In genomic region chr16:73063284-73063733, GRCh38 we compare ENCODE assay signal across 1 cellular context.
TF ChIP-seq lines count a peak whose summit lies in the region.

No MANE protein-coding gene starts in this region.

TF ChIP-seq in GM23338, 12 proteins besides CTCF, POLR2A, EP300 and RAD21 (continued from another document):
- TF ChIP-seq ZNF462 (CRISPR knock-in tag; IDR thresholded peaks at IDR 0.05) (no peak), ZNF331 (CRISPR knock-in tag; IDR thresholded peaks at IDR 0.05; ENCODE audit: low read depth) (no peak), EZH2 (IDR thresholded peaks at IDR 0.05; ENCODE audit: low read depth, unreplicated experiment) (peak; percentile 46), EZH2phosphoT487 (IDR thresholded peaks at IDR 0.05; ENCODE audit: unreplicated experiment) (no peak)
